29 cellular contexts compared by ENCODE assay signal in genomic region chr2:214107731-214108130, GRCh38.
"Had no signal": no experiment of that assay in that cellular context is flagged by ENCODE, and none has a peak within 500 bp of the region (broad histone marks: within the 10 kb centered on the region; RNA-seq: fewer than 3 reads in every experiment).

No MANE protein-coding gene starts in this region.

- ATAC-seq: left cardiac atrium; left lung; lower lobe of right lung; natural killer cell; psoas muscle; right lobe of liver; stimulated activated naive B cell treated with anti-CD40 and anti-IgM and Interleukin-4, amounts not matched to agents 10 μg/mL and 1 μg/mL and 100 μg/mL, for 72 hours had no signal

- H3K4me2 ChIP-seq: neural progenitor cell, smooth muscle cell had no signal

- H3K27me3 ChIP-seq: left lung, neural progenitor cell, neutrophil, right atrium auricular region, right lobe of liver, suprapubic skin, tibial nerve, uterus had no signal

- H3K9me3 Mint-ChIP-seq: stimulated activated naive CD8-positive, alpha-beta T cell treated with anti-CD3 and anti-CD28 coated beads, Interleukin-15, Interleukin-2, amounts not matched to agents 100 ng/mL and 50 ng/mL, for 24 hours; type B pancreatic cell had no signal

- H3K4me3 ChIP-seq: left lung, lower lobe of right lung, neural progenitor cell, psoas muscle, right atrium auricular region, right lobe of liver, smooth muscle cell, suprapubic skin, thoracic aorta, tibial nerve, uterus had no signal

- H3K4me1 Mint-ChIP-seq: natural killer cell; neural progenitor cell; stimulated activated naive B cell treated with anti-CD40 and anti-IgM and Interleukin-4, amounts not matched to agents 10 μg/mL and 1 μg/mL and 100 μg/mL, for 72 hours had no signal

- DNase-seq: hippocampal formation; kidney glomerular epithelial cell; left cardiac atrium; left lung; lower lobe of right lung; mammary epithelial cell; mesenchymal stem cell; naive B cell; natural killer cell; nephron progenitor cell; occipital lobe; psoas muscle; right lobe of liver; stimulated activated CD4-positive, alpha-beta T cell treated with anti-CD3 and anti-CD28 coated beads, Interleukin-2, amount 100 ng/mL, for 24 hours; stimulated activated CD4-positive, alpha-beta T cell treated with anti-CD3 and anti-CD28 coated beads, Interleukin-4, amount 100 ng/mL, for 1 hour; stimulated activated naive B cell treated with anti-CD40 and anti-IgM and Interleukin-4, amounts not matched to agents 10 μg/mL and 1 μg/mL and 100 μg/mL, for 72 hours; uterus had no signal

- H3K4me1 ChIP-seq: lower lobe of right lung, neural progenitor cell, psoas muscle, right atrium auricular region, right lobe of liver, suprapubic skin, tibial nerve, uterus had no signal

- H3K27ac Mint-ChIP-seq: mesothelial cell of epicardium; naive B cell; natural killer cell; nephron progenitor cell; neural progenitor cell; stimulated activated naive B cell treated with anti-CD40 and anti-IgM and Interleukin-4, amounts not matched to agents 10 μg/mL and 1 μg/mL and 100 μg/mL, for 72 hours; stimulated activated naive CD8-positive, alpha-beta T cell treated with anti-CD3 and anti-CD28 coated beads, Interleukin-15, Interleukin-2, amounts not matched to agents 100 ng/mL and 50 ng/mL, for 24 hours; type B pancreatic cell had no signal

- H2AFZ ChIP-seq: neural progenitor cell, parathyroid adenoma had no signal

- H3K27ac ChIP-seq: left lung, lower lobe of right lung, neural progenitor cell, neutrophil, parathyroid adenoma, psoas muscle, right atrium auricular region, right lobe of liver, suprapubic skin, thoracic aorta, tibial nerve, uterus had no signal

- H3K79me2 ChIP-seq: parathyroid adenoma had no signal

- H3K4me3 Mint-ChIP-seq: mesothelial cell of epicardium; naive B cell; natural killer cell; nephron progenitor cell; neural progenitor cell; stimulated activated naive B cell treated with anti-CD40 and anti-IgM and Interleukin-4, amounts not matched to agents 10 μg/mL and 1 μg/mL and 100 μg/mL, for 72 hours; stimulated activated naive CD8-positive, alpha-beta T cell treated with anti-CD3 and anti-CD28 coated beads, Interleukin-15, Interleukin-2, amounts not matched to agents 100 ng/mL and 50 ng/mL, for 24 hours; type B pancreatic cell had no signal

- H3K9ac ChIP-seq: neural progenitor cell, parathyroid adenoma had no signal

- H3K36me3 ChIP-seq: left lung, lower lobe of right lung, neural progenitor cell, neutrophil, right atrium auricular region, right lobe of liver, suprapubic skin, thoracic aorta, tibial nerve, uterus had no signal

- FAIRE-seq: keratinocyte had no signal

- H3K36me3 Mint-ChIP-seq: mesothelial cell of epicardium; naive B cell; natural killer cell; stimulated activated naive B cell treated with anti-CD40 and anti-IgM and Interleukin-4, amounts not matched to agents 10 μg/mL and 1 μg/mL and 100 μg/mL, for 72 hours; type B pancreatic cell had no signal

- H3K9me3 ChIP-seq: left lung, lower lobe of right lung, neutrophil, right lobe of liver, suprapubic skin, thoracic aorta, tibial nerve, uterus had no signal

- H3K27me3 Mint-ChIP-seq: naive B cell; stimulated activated naive B cell treated with anti-CD40 and anti-IgM and Interleukin-4, amounts not matched to agents 10 μg/mL and 1 μg/mL and 100 μg/mL, for 72 hours; stimulated activated naive CD8-positive, alpha-beta T cell treated with anti-CD3 and anti-CD28 coated beads, Interleukin-15, Interleukin-2, amounts not matched to agents 100 ng/mL and 50 ng/mL, for 24 hours; type B pancreatic cell had no signal
